Comparison of ENCODE assay signal across 8 cellular contexts in genomic region chr1:156020293-156021086, GRCh38. TPM values are rescaled to one million over a fixed set of nuclear protein-coding genes. Genes with fewer than 3 reads are reported as not detected.
DNase-seq lines count a peak whose midpoint lies in the region; ATAC-seq and TF ChIP-seq lines count a peak whose summit lies in the region.

Gene SSR2 (minus strand): TSS chr1:156020951. CDS start chr1:156020167, 784 bp downstream.

- H3K9me3 Mint-ChIP-seq in activated B cell treated with CpG ODN at 0.5 μM for 24 hours: no peaks in the 10 kb centered on the region
- no peaks in the 10 kb centered on the region for H3K9me3 Mint-ChIP-seq in central memory CD8-positive, alpha-beta T cell

- intact Hi-C loops in activated B cell treated with CpG ODN at 0.5 μM for 24 hours (cut with micrococcal nuclease): loop anchor here (1.0 to 2.0 kb wide), 2 partner anchors 34 to 164 kb away; partner anchors contain the start of genes GON4L and LAMTOR2

- H3K4me3 Mint-ChIP-seq in activated B cell treated with CpG ODN at 0.5 μM for 24 hours: peak within 1 kb of the TSS; percentile 98
- H3K4me3 Mint-ChIP-seq in central memory CD8-positive, alpha-beta T cell: peak within 1 kb of the TSS; percentile 94

- peak; percentile 95 for ATAC-seq in GM18870 (IDR thresholded peaks at IDR 0.05; ENCODE audit: unreplicated experiment)
- peak; percentile 97 for ATAC-seq in HG03139 (IDR thresholded peaks at IDR 0.05; ENCODE audit: unreplicated experiment)
- peak; percentile 99 for ATAC-seq in activated B cell treated with CpG ODN at 0.5 μM for 24 hours (ENCODE audit: low read depth)
- peak; percentile 99 for ATAC-seq in central memory CD8-positive, alpha-beta T cell (replicated peaks; ENCODE audit: extremely low read depth, poor library complexity, severe bottlenecking)

- POLR2A ChIA-PET in activated B cell treated with CpG ODN at 0.5 μM for 24 hours (lab: Charles Lee): interaction anchor here (0.6 to 1.8 kb wide), 10 partner anchors 12 to 182 kb away, joined by 3 to 15 read pairs (median 4); partner anchors contain the start of genes ARHGEF2 and KHDC4

- peaks cover 39% of the 10 kb centered on the region for H3K36me3 Mint-ChIP-seq in activated B cell treated with CpG ODN at 0.5 μM for 24 hours (ENCODE audit: low read depth)
- peaks cover 40% of the 10 kb centered on the region for H3K36me3 Mint-ChIP-seq in central memory CD8-positive, alpha-beta T cell (ENCODE audit: insufficient read depth)

- H3K27me3 Mint-ChIP-seq in activated B cell treated with CpG ODN at 0.5 μM for 24 hours: peaks cover 5% of the 10 kb centered on the region
- H3K27me3 Mint-ChIP-seq in central memory CD8-positive, alpha-beta T cell: no peaks in the 10 kb centered on the region

- peaks cover 22% of the 10 kb centered on the region for H3K4me1 Mint-ChIP-seq in activated B cell treated with CpG ODN at 0.5 μM for 24 hours
- H3K4me1 Mint-ChIP-seq in central memory CD8-positive, alpha-beta T cell: peaks cover 32% of the 10 kb centered on the region

- no peak for TF ChIP-seq CTCF in activated B cell treated with CpG ODN at 0.5 μM for 24 hours (IDR thresholded peaks at IDR 0.05)

- DNase-seq in ACHN (peak; percentile 95), NCI-H2227 treated with DMSO at 0.1 percent for 48 hours (lab: John Stamatoyannopoulos, UW) (peak; percentile 97), activated B cell treated with CpG ODN at 0.5 μM for 24 hours (peak; percentile 65), islet precursor cell (peak; percentile 96)
- DNase-seq in central memory CD8-positive, alpha-beta T cell (ENCODE audit: low spot score in 2 of 2): peak; percentile 61 to 72
- peak; percentile 56 to 67 for DNase-seq in stimulated activated CD4-positive, alpha-beta T cell treated with anti-CD3 and anti-CD28 coated beads, Interleukin-15, amount 100 ng/mL, for 1 hour (ENCODE audit: low read depth in 1 of 2, low spot score in 1 of 2)

- CTCF ChIA-PET in activated B cell treated with CpG ODN at 0.5 μM for 24 hours (lab: Charles Lee): interaction anchor here (1.1 kb wide), 2 partner anchors 31 to 46 kb away, joined by 3 read pairs; no protein-coding TSS in a partner anchor

- H3K27ac Mint-ChIP-seq in activated B cell treated with CpG ODN at 0.5 μM for 24 hours: peak within 1 kb of the TSS; percentile 93
- peak within 1 kb of the TSS; percentile 90 for H3K27ac Mint-ChIP-seq in central memory CD8-positive, alpha-beta T cell (ENCODE audit: low read depth)

- in situ Hi-C loops in ACHN (cut with HindIII; ENCODE audit: low pct_ligation_motif_present, low pct_unique_long_range_greater_than_20kb, low sequenced_read_pairs): no loop called here

RNA-seq across cellular contexts. Expression of gene SSR2, which starts in this region (rescaled TPM):
- 136 and 146 TPM in 2 replicates for total RNA-seq in activated B cell treated with CpG ODN at 0.5 μM for 24 hours

Comparison
In these comparisons a context has a peak if more than half of its experiments do, and no peak if none do; other contexts are left out.
1. Peak in every context shown above with its lines: DNase-seq and ATAC-seq.